ENCODE assay signal across 31 cellular contexts in genomic region chr1:113403065-113403464, GRCh38.
"Had no signal": no experiment of that assay in that cellular context is flagged by ENCODE, and none has a peak within 500 bp of the region (broad histone marks: within the 10 kb centered on the region; RNA-seq: fewer than 3 reads in every experiment).

No MANE protein-coding gene starts in this region.

- ATAC-seq: activated CD4-positive, alpha-beta T cell treated with anti-CD3 and anti-CD28 coated beads for 36 hours; activated naive CD4-positive, alpha-beta T cell treated with anti-CD3 and anti-CD28 coated beads, Interleukin-2, amount 50 U/mL, for 72 hours; activated T-cell treated with anti-CD3 and anti-CD28 coated beads, Interleukin-2, amount 50 U/mL, for 4 hours; body of pancreas; K562 had no signal

- H3K36me3 ChIP-seq: adrenal gland, WERI-Rb-1 had no signal

- H3K27ac ChIP-seq: adrenal gland, body of pancreas, PC-9, WERI-Rb-1 had no signal

- H3K27ac Mint-ChIP-seq: activated CD4-positive, alpha-beta memory T cell treated with anti-CD3 and anti-CD28 coated beads for 36 hours; activated CD4-positive, alpha-beta T cell treated with anti-CD3 and anti-CD28 coated beads for 36 hours; activated CD4-positive, alpha-beta T cell treated with anti-CD3 and anti-CD28 coated beads, Interleukin-2, amount 10 ng/mL, durations not matched to agents 7 days and 5 days; activated naive CD4-positive, alpha-beta T cell treated with anti-CD3 and anti-CD28 coated beads for 36 hours; activated naive CD4-positive, alpha-beta T cell treated with anti-CD3 and anti-CD28 coated beads, Interleukin-2, amount 50 U/mL, for 72 hours; activated T-helper 1 cell treated with anti-CD3 and anti-CD28 coated beads, Interleukin-12 subunit alpha, Interleukin-12 subunit beta, Interleukin-2, Interleukin-4 antibody, amounts not matched to agents 30 ng/mL and 10 ng/mL and 1 ng/mL, durations not matched to agents 14 hours and 24 hours and 36 hours had no signal

- H3K9me3 Mint-ChIP-seq: activated CD4-positive, alpha-beta memory T cell treated with anti-CD3 and anti-CD28 coated beads for 36 hours; activated CD4-positive, alpha-beta T cell treated with anti-CD3 and anti-CD28 coated beads, Interleukin-2, amount 10 ng/mL, durations not matched to agents 7 days and 5 days; activated naive CD4-positive, alpha-beta T cell treated with anti-CD3 and anti-CD28 coated beads for 36 hours; activated naive CD4-positive, alpha-beta T cell treated with anti-CD3 and anti-CD28 coated beads, Interleukin-2, amount 50 U/mL, for 72 hours; activated T-cell treated with anti-CD3 and anti-CD28 coated beads, Interleukin-2, amount 50 U/mL, for 4 hours; activated T-helper 1 cell treated with anti-CD3 and anti-CD28 coated beads, Interleukin-12 subunit alpha, Interleukin-12 subunit beta, Interleukin-2, Interleukin-4 antibody, amounts not matched to agents 30 ng/mL and 10 ng/mL and 1 ng/mL, durations not matched to agents 14 hours and 24 hours and 36 hours had no signal

- FAIRE-seq: astrocyte, bronchial epithelial cell, K562 had no signal

- DNase-seq: activated CD4-positive, alpha-beta memory T cell treated with anti-CD3 and anti-CD28 coated beads for 36 hours; activated CD4-positive, alpha-beta T cell treated with anti-CD3 and anti-CD28 coated beads for 36 hours; activated CD4-positive, alpha-beta T cell treated with anti-CD3 and anti-CD28 coated beads, Interleukin-2, amount 10 ng/mL, durations not matched to agents 7 days and 5 days; activated CD8-positive, alpha-beta memory T cell treated with anti-CD3 and anti-CD28 coated beads, Interleukin-2, amount 50 U/mL, for 4 hours; activated gamma-delta T cell treated with Interleukin-2 at 50 U/mL for 16 hours; activated naive CD4-positive, alpha-beta T cell treated with anti-CD3 and anti-CD28 coated beads for 36 hours; activated T-cell treated with anti-CD3 and anti-CD28 coated beads for 4 hours; activated T-cell treated with anti-CD3 and anti-CD28 coated beads, Interleukin-2, amount 50 U/mL, for 4 hours; adrenal gland; body of pancreas; caudate nucleus; NCI-H1105; NCI-H1436; NCI-H1694; NCI-H1930; NCI-H2081 treated with DMSO at 0.1 percent for 48 hours; NCI-H345; NCI-H524 treated with DMSO at 0.1 percent for 48 hours; NCI-H748 treated with DMSO at 0.1 percent for 48 hours; PC-9; Right ventricle myocardium superior; SW 1271; T-helper 1 cell; T-helper 2 cell; T-helper 9 cell; WERI-Rb-1 had no signal

- H3K9me3 ChIP-seq: adrenal gland, body of pancreas had no signal

- H2AFZ ChIP-seq: PC-9 had no signal

- H3K27me3 Mint-ChIP-seq: activated CD4-positive, alpha-beta memory T cell treated with anti-CD3 and anti-CD28 coated beads for 36 hours; activated CD4-positive, alpha-beta T cell treated with anti-CD3 and anti-CD28 coated beads for 36 hours had no signal

- H3K27me3 ChIP-seq: adrenal gland, body of pancreas had no signal

- H3K4me3 Mint-ChIP-seq: activated CD4-positive, alpha-beta memory T cell treated with anti-CD3 and anti-CD28 coated beads for 36 hours; activated CD4-positive, alpha-beta T cell treated with anti-CD3 and anti-CD28 coated beads for 36 hours; activated CD4-positive, alpha-beta T cell treated with anti-CD3 and anti-CD28 coated beads, Interleukin-2, amount 10 ng/mL, durations not matched to agents 7 days and 5 days; activated naive CD4-positive, alpha-beta T cell treated with anti-CD3 and anti-CD28 coated beads for 36 hours; activated T-cell treated with anti-CD3 and anti-CD28 coated beads, Interleukin-2, amount 50 U/mL, for 4 hours; activated T-helper 1 cell treated with anti-CD3 and anti-CD28 coated beads, Interleukin-12 subunit alpha, Interleukin-12 subunit beta, Interleukin-2, Interleukin-4 antibody, amounts not matched to agents 30 ng/mL and 10 ng/mL and 1 ng/mL, durations not matched to agents 14 hours and 24 hours and 36 hours had no signal

- H3K4me3 ChIP-seq: adrenal gland, body of pancreas, K562, PC-9 had no signal

- H3K36me3 Mint-ChIP-seq: activated CD4-positive, alpha-beta memory T cell treated with anti-CD3 and anti-CD28 coated beads for 36 hours; activated naive CD4-positive, alpha-beta T cell treated with anti-CD3 and anti-CD28 coated beads, Interleukin-2, amount 50 U/mL, for 72 hours had no signal

- H3K4me2 ChIP-seq: PC-9 had no signal
